Comparison of ENCODE assay signal across 7 cellular contexts in genomic region chrX:24382315-24382714, GRCh38. TPM values are rescaled to one million over a fixed set of nuclear protein-coding genes. Genes with fewer than 3 reads are reported as not detected.
"Had no signal": no experiment of that assay in that cellular context is flagged by ENCODE, and none has a peak within 500 bp of the region (broad histone marks: within the 10 kb centered on the region; RNA-seq: fewer than 3 reads in every experiment).

No MANE protein-coding gene starts in this region.

RNA-seq across cellular contexts. Expression of gene SUPT20HL1, which starts 21.9 kb away (rescaled TPM):
- total RNA-seq: GM23248, H4, H7, HepG2, HFFc6, HT1080 had no signal
- polyA plus RNA-seq: GM23248, HepG2, IgD-negative memory B cell had no signal
